8 cellular contexts compared by ENCODE assay signal in genomic region chr12:121580959-121581680, GRCh38. TPM values are rescaled to one million over a fixed set of nuclear protein-coding genes. Genes with fewer than 3 reads are reported as not detected.
DNase-seq lines count a peak whose midpoint lies in the region; ATAC-seq and TF ChIP-seq lines count a peak whose summit lies in the region.

Gene KDM2B (minus strand): TSS chr12:121581023. CDS start chr12:121580911, 112 bp downstream.

- peaks cover 21% of the 10 kb centered on the region for H3K4me1 Mint-ChIP-seq in memory B cell

- H3K9ac ChIP-seq in BLaER1 treated with 17β-estradiol and CSF1 and Interleukin-3, amounts not matched to agents 10 nM and 100 nM = peak within 1 kb of the TSS; percentile 83 to 93 (median 88)

- no peaks in the 10 kb centered on the region for H3K36me3 Mint-ChIP-seq in memory B cell

- H3K4me2 ChIP-seq in BLaER1 treated with 17β-estradiol and CSF1 and Interleukin-3, amounts not matched to agents 10 nM and 100 nM = peak within 1 kb of the TSS; percentile 95 to 99 (median 98)

- H3K4me3 ChIP-seq in BLaER1 treated with 17β-estradiol and CSF1 and Interleukin-3, amounts not matched to agents 10 nM and 100 nM = peak within 1 kb of the TSS; percentile 63 to 81 (median 70)
- H3K4me3 ChIP-seq in WI38 (ENCODE audit: low read depth, low read length) = peak within 1 kb of the TSS; percentile 68

- no peaks in the 10 kb centered on the region for H3K9me3 ChIP-seq in BLaER1 treated with 17β-estradiol and CSF1 and Interleukin-3, amounts not matched to agents 10 nM and 100 nM (replicated peaks in 1 of 11)

- peaks cover 50 to 66% (median 59%) of the 10 kb centered on the region in 10 experiments for H3K4me1 ChIP-seq in BLaER1 treated with 17β-estradiol and CSF1 and Interleukin-3, amounts not matched to agents 10 nM and 100 nM

- no peaks in the 10 kb centered on the region for H4K20me1 ChIP-seq in BLaER1 treated with 17β-estradiol and CSF1 and Interleukin-3, amounts not matched to agents 10 nM and 100 nM

- peak within 1 kb of the TSS; percentile 73 to 91 (median 86) for H3K27ac ChIP-seq in BLaER1 treated with 17β-estradiol and CSF1 and Interleukin-3, amounts not matched to agents 10 nM and 100 nM

- H3K27ac Mint-ChIP-seq in memory B cell = peak within 1 kb of the TSS; percentile 95

- H3K9me3 Mint-ChIP-seq in memory B cell = no peaks in the 10 kb centered on the region

- DNase-seq in HUDEP-2 (lab: John Stamatoyannopoulos, UW; ENCODE audit: unreplicated experiment in 76 of 76) (peak in 42 of 76 experiments; percentile 10 to 53 (median 25)), memory B cell (ENCODE audit: low spot score in 2 of 2) (no peak), superior temporal gyrus (ENCODE audit: extremely low spot score) (peak; percentile 78)

- in situ Hi-C loops in endometrial microvascular endothelial cells (cut with HindIII; ENCODE audit: inconsistent ontology term, low pct_unique_long_range_greater_than_20kb, low sequenced_read_pairs) = no loop called here

- peak within 1 kb of the TSS; percentile 89 for H3K4me3 Mint-ChIP-seq in memory B cell

- no peak for TF ChIP-seq CTCF in WI38 (IDR thresholded peaks at IDR 0.05; ENCODE audit: low read depth, low read length)

- H3K27me3 ChIP-seq in BLaER1 treated with 17β-estradiol and CSF1 and Interleukin-3, amounts not matched to agents 10 nM and 100 nM = no peaks in the 10 kb centered on the region

- no peaks in the 10 kb centered on the region for H3K27me3 Mint-ChIP-seq in memory B cell

- no peak for ATAC-seq in memory B cell (ENCODE audit: low read depth)
- no peak for ATAC-seq in GM18858 (IDR thresholded peaks at IDR 0.05; ENCODE audit: unreplicated experiment)
- ATAC-seq in HG02970 (IDR thresholded peaks at IDR 0.05; ENCODE audit: low FRiP score, unreplicated experiment) = no peak

- H3K36me3 ChIP-seq in BLaER1 treated with 17β-estradiol and CSF1 and Interleukin-3, amounts not matched to agents 10 nM and 100 nM = peaks cover 0 to 3% (median under 1%) of the 10 kb centered on the region in 11 experiments; a peak in 8 of 22 replicates

RNA-seq across cellular contexts. Expression of gene KDM2B, which starts in this region (rescaled TPM):
- 25.6 TPM for total RNA-seq in endometrial microvascular endothelial cells (ENCODE audit: inconsistent ontology term)

Comparison
In these comparisons a context has a peak if more than half of its experiments do, and no peak if none do; other contexts are left out.
1. DNase-seq: peak in HUDEP-2 (42 of 76) and superior temporal gyrus (single experiment); none in memory B cell (0 of 2).